ENCODE assay signal across 22 cellular contexts in the genomic region with DNA sequence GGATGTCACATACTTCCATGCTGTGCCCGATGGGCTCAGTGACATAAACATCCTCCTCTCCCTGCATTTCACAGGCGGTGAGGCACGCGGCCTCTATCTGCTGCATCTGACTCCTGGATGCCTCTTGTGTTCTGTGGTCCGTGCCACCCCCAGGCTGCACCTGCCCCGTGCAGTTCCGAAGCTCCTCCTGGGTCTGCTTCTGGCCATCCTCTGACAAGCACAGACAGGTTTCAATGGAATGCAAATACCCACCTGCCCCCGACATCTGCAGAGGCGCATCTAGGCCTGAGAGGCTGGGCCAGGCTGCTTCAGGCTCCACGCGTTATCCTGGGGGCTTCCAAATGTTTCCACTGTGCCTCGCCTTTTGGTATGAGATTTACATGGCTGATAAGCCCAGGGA. TPM values are rescaled to one million over a fixed set of nuclear protein-coding genes. Genes with fewer than 3 reads are reported as not detected.
"Had no signal": no experiment of that assay in that cellular context is flagged by ENCODE, and none has a peak within 500 bp of the region (broad histone marks: within the 10 kb centered on the region; RNA-seq: fewer than 3 reads in every experiment).

No MANE protein-coding gene starts in this region.

- H3K36me3 ChIP-seq: breast epithelium, left lung, thoracic aorta, upper lobe of left lung had no signal

- H3K27ac Mint-ChIP-seq: activated CD4-positive, alpha-beta memory T cell treated with anti-CD3 and anti-CD28 coated beads for 36 hours; activated naive CD8-positive, alpha-beta T cell treated with anti-CD3 and anti-CD28 coated beads for 36 hours; endodermal cell; naive thymus-derived CD4-positive, alpha-beta T cell had no signal

- H3K9me3 ChIP-seq: breast epithelium, left lung, thoracic aorta, upper lobe of left lung had no signal

- H3K4me1 ChIP-seq: breast epithelium, left lung, upper lobe of left lung had no signal

- ATAC-seq: left lung; naive thymus-derived CD4-positive, alpha-beta T cell had no signal

- DNase-seq: activated CD4-positive, alpha-beta memory T cell treated with anti-CD3 and anti-CD28 coated beads for 36 hours; activated CD4-positive, alpha-beta T cell treated with anti-CD3 and anti-CD28 coated beads for 48 hours; activated naive CD4-positive, alpha-beta T cell treated with Interleukin-2 at 50 U/mL for 16 hours; activated naive CD8-positive, alpha-beta T cell treated with anti-CD3 and anti-CD28 coated beads for 36 hours; activated T-cell treated with anti-CD3 and anti-CD28 coated beads, Interleukin-2, amount 50 U/mL, for 48 hours; cerebellar nuclear complex; cortex of kidney; endodermal cell; foreskin fibroblast; kidney glomerular epithelial cell; naive thymus-derived CD4-positive, alpha-beta T cell; retina; stimulated activated CD4-positive, alpha-beta T cell treated with anti-CD3 and anti-CD28 coated beads, Interleukin-4, amount 100 ng/mL, for 1 hour; stimulated activated naive CD4-positive, alpha-beta T cell; upper lobe of left lung had no signal

- H3K27me3 Mint-ChIP-seq: activated CD4-positive, alpha-beta memory T cell treated with anti-CD3 and anti-CD28 coated beads for 36 hours; activated naive CD8-positive, alpha-beta T cell treated with anti-CD3 and anti-CD28 coated beads for 36 hours; naive thymus-derived CD4-positive, alpha-beta T cell had no signal

- H3K27ac ChIP-seq: breast epithelium, left lung, thoracic aorta, upper lobe of left lung had no signal

- H3K4me3 Mint-ChIP-seq: activated CD4-positive, alpha-beta memory T cell treated with anti-CD3 and anti-CD28 coated beads for 36 hours; activated naive CD8-positive, alpha-beta T cell treated with anti-CD3 and anti-CD28 coated beads for 36 hours; endodermal cell; naive thymus-derived CD4-positive, alpha-beta T cell; neural crest cell had no signal

- H3K27me3 ChIP-seq: left lung, upper lobe of left lung had no signal

- H3K9me3 Mint-ChIP-seq: activated naive CD8-positive, alpha-beta T cell treated with anti-CD3 and anti-CD28 coated beads for 36 hours; neural crest cell had no signal

- H3K4me3 ChIP-seq: breast epithelium, left lung, lung, thoracic aorta, upper lobe of left lung had no signal

- H3K36me3 Mint-ChIP-seq: activated CD4-positive, alpha-beta memory T cell treated with anti-CD3 and anti-CD28 coated beads for 36 hours; activated naive CD8-positive, alpha-beta T cell treated with anti-CD3 and anti-CD28 coated beads for 36 hours had no signal

- H3K4me1 Mint-ChIP-seq: activated naive CD8-positive, alpha-beta T cell treated with anti-CD3 and anti-CD28 coated beads for 36 hours; endodermal cell; naive thymus-derived CD4-positive, alpha-beta T cell; neural crest cell had no signal

RNA-seq across cellular contexts. Expression of gene DNAH17, which starts 46.3 kb away (rescaled TPM):
- total RNA-seq: fibroblast of lung; T-helper 2 cell treated with Interferon-gamma antibody and Interleukin-4, amounts not matched to agents 100 ng/mL and 5 ng/mL, for 36 hours had no signal
- polyA plus RNA-seq: fibroblast of lung had no signal
